ENCODE assay signal across 17 cellular contexts in genomic region chr12:15682826-15683225, GRCh38.
DNase-seq lines count a peak whose midpoint lies in the region; ATAC-seq, FAIRE-seq and TF ChIP-seq lines count a peak whose summit lies in the region.
"Had no signal": no experiment of that assay in that cellular context is flagged by ENCODE, and none has a peak within 500 bp of the region (broad histone marks: within the 10 kb centered on the region; RNA-seq: fewer than 3 reads in every experiment).

No MANE protein-coding gene starts in this region.

- DNase-seq in HS-27A (ENCODE audit: low read depth) (peak; percentile 38), frontal cortex (ENCODE audit: low spot score in 2 of 2) (no peak), NCI-H345 (lab: John Stamatoyannopoulos, UW) (no peak), HuH-7 (ENCODE audit: low spot score) (no peak)
- DNase-seq: activated CD4-positive, alpha-beta memory T cell treated with anti-CD3 and anti-CD28 coated beads for 36 hours; activated naive CD4-positive, alpha-beta T cell treated with Interleukin-2 at 50 U/mL for 16 hours; anterior cingulate cortex; Caco-2; left cardiac atrium; NCI-H1092; NCI-H2029; NCI-H226; stimulated activated naive CD8-positive, alpha-beta T cell treated with anti-CD3 and anti-CD28 coated beads, Interleukin-15, Interleukin-2, amounts not matched to agents 100 U/mL and 50 U/mL, for 24 hours; transverse colon had no signal

- peak; percentile 44; the same call in 1 of the 3 replicates for ATAC-seq in SK-N-SH treated with all-trans-retinoic acid at 6 μM for 48 hours
- no peak for ATAC-seq in GM18520 (IDR thresholded peaks at IDR 0.05; ENCODE audit: unreplicated experiment)
- ATAC-seq in HG03439 (IDR thresholded peaks at IDR 0.05; ENCODE audit: unreplicated experiment) = no peak
- ATAC-seq: left cardiac atrium; stimulated activated naive CD8-positive, alpha-beta T cell treated with anti-CD3 and anti-CD28 coated beads, Interleukin-15, Interleukin-2, amounts not matched to agents 100 U/mL and 50 U/mL, for 24 hours had no signal

- peak; percentile 34 for FAIRE-seq in frontal cortex (lab: Jason Lieb, UNC)

TF ChIP-seq in SK-N-SH treated with all-trans-retinoic acid at 6 μM for 48 hours, 23 proteins besides CTCF, POLR2A, EP300 and RAD21:
- no peak for TF ChIP-seq ZFP30 (CRISPR knock-in tag; IDR thresholded peaks at IDR 0.05)
- TF ChIP-seq OSR1 (CRISPR knock-in tag; IDR thresholded peaks at IDR 0.05) = no peak
- TF ChIP-seq ISL1 (CRISPR knock-in tag; IDR thresholded peaks at IDR 0.05) = peak; percentile 30; the same call in 1 of the 2 replicates
